In the genomic region with DNA sequence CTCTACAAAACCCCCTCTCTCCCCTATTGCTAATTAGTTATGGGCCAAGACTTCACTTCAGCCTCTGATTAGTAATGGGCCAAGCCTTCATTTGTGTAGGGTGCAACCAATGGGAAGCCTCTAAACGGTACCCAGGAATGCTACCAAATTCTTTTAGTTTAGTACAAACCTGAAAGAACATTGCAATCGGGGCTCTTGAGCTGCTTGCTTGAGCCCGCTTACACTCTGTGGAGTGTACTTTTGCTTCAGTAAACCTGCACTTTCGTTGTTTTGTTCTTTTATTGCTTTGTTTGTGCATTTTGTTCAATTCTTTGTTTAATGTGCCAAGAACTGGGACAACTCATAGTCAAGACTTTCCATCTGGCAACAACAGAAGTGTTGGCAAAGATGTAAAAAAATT, we compare ENCODE assay signal across 8 cellular contexts.
"Had no signal": no experiment of that assay in that cellular context is flagged by ENCODE, and none has a peak within 500 bp of the region (broad histone marks: within the 10 kb centered on the region; RNA-seq: fewer than 3 reads in every experiment).

No MANE protein-coding gene starts in this region.

- DNase-seq: GDM1, GF-D8 had no signal

- H3K4me3 ChIP-seq: GM12878 had no signal

- ATAC-seq: GM12878 had no signal

- FAIRE-seq: G401.6, GM12878, GM12891, GM12892, GM18507, GM19239 had no signal
